In the genomic region with DNA sequence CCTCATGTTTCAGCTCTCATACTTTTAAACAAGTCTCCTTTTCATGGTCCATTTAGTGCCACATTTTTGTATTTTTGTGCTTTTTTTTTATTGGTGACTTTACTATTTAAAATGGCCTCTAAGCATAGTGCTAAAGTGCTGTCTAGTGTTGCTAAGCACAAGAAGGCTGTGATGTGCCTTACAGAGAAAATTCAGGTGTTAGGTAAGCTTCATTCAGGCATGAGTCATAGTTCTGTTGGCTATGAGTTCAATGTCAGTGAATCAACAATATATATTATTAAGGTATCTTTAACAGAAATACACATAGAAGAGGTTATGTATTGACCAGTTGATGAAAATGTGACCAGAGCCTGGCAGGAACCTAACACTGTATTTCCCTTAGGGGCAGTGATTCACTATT, we compare ENCODE assay signal across 20 cellular contexts. TPM values are rescaled to one million over a fixed set of nuclear protein-coding genes. Genes with fewer than 3 reads are reported as not detected.
"Had no signal": no experiment of that assay in that cellular context is flagged by ENCODE, and none has a peak within 500 bp of the region (broad histone marks: within the 10 kb centered on the region; RNA-seq: fewer than 3 reads in every experiment).

No MANE protein-coding gene starts in this region.

- H3K27me3 ChIP-seq: esophagus squamous epithelium, gastroesophageal sphincter, left lung, right atrium auricular region, thyroid gland, upper lobe of right lung had no signal

- DNase-seq: activated gamma-delta T cell treated with Interleukin-2 at 50 U/mL for 16 hours; activated T-cell treated with anti-CD3 and anti-CD28 coated beads, Interleukin-2, amount 50 U/mL, for 1 hour; anterior cingulate cortex; central memory CD4-positive, alpha-beta T cell; dermis blood vessel endothelial cell; effector memory CD4-positive, alpha-beta T cell; esophagus squamous epithelium; kidney; left lung; stimulated activated CD4-positive, alpha-beta T cell treated with anti-CD3 and anti-CD28 coated beads, Interleukin-12 subunit alpha, Interleukin-12 subunit beta, amount 100 ng/mL, for 4 hours; stimulated activated CD4-positive, alpha-beta T cell treated with anti-CD3 and anti-CD28 coated beads, Interleukin-4, amount 100 ng/mL, for 4 hours; stimulated activated naive CD8-positive, alpha-beta T cell treated with anti-CD3 and anti-CD28 coated beads, Interleukin-15, Interleukin-2, amounts not matched to agents 100 U/mL and 50 U/mL, for 24 hours; T-cell; thyroid gland; upper lobe of right lung had no signal

- H3K36me3 ChIP-seq: prostate gland, thyroid gland had no signal

- ATAC-seq: gastroesophageal sphincter; left lung; natural killer cell treated with Interleukin-12 subunit alpha and Interleukin-12 subunit beta and Interleukin-15 and Interleukin-18, amount 100 ng/mL, for 72 hours; stimulated activated naive CD8-positive, alpha-beta T cell treated with anti-CD3 and anti-CD28 coated beads, Interleukin-15, Interleukin-2, amounts not matched to agents 100 U/mL and 50 U/mL, for 24 hours; T-cell; upper lobe of right lung had no signal

- FAIRE-seq: kidney had no signal

- H3K4me3 ChIP-seq: esophagus squamous epithelium, gastroesophageal sphincter, left lung, lung, prostate gland, right atrium auricular region, thyroid gland, upper lobe of right lung had no signal

RNA-seq across cellular contexts. Expression of a gene that starts 54.1 kb away (rescaled TPM):
- total RNA-seq: natural killer cell treated with Interleukin-12 subunit alpha and Interleukin-12 subunit beta and Interleukin-15 and Interleukin-18, amount 100 ng/mL, for 72 hours had no signal
